Comparison of ENCODE assay signal across 1 cellular context in genomic region chr12:53213348-53213747, GRCh38.
TF ChIP-seq lines count a peak whose summit lies in the region.

No MANE protein-coding gene starts in this region.

TF ChIP-seq in HepG2, 621 proteins besides CTCF, POLR2A, EP300 and RAD21 (continued from another document):
- TF ChIP-seq TGIF2 (CRISPR knock-in tag; IDR thresholded peaks at IDR 0.05) (0 out of 2 replicates have a peak, but pooled peaks have one; percentile 27), GLI4 (CRISPR knock-in tag; IDR thresholded peaks at IDR 0.05; ENCODE audit: borderline replicate concordance) (no peak)
